ENCODE assay signal across 7 cellular contexts in genomic region chr17:7523033-7523432, GRCh38.
DNase-seq lines count a peak whose midpoint lies in the region; ATAC-seq and TF ChIP-seq lines count a peak whose summit lies in the region.

No MANE protein-coding gene starts in this region.

- peak; percentile 77 for TF ChIP-seq CTCF in neutrophil (IDR thresholded peaks at IDR 0.05)

- H3K36me3 ChIP-seq in effector memory CD4-positive, alpha-beta T cell (ENCODE audit: control insufficient read depth, insufficient read depth, low read length), result no peaks in the 10 kb centered on the region
- H3K36me3 ChIP-seq in neutrophil, result no peaks in the 10 kb centered on the region

- H3K27me3 ChIP-seq in effector memory CD4-positive, alpha-beta T cell (replicated peaks; ENCODE audit: control insufficient read depth, insufficient read depth, low read length, poor library complexity, severe bottlenecking), result no peaks in the 10 kb centered on the region
- no peaks in the 10 kb centered on the region for H3K27me3 ChIP-seq in neutrophil

- no peak for TF ChIP-seq EP300 in Ishikawa (IDR thresholded peaks at IDR 0.05; ENCODE audit: borderline replicate concordance)

- H3K4me3 ChIP-seq in effector memory CD4-positive, alpha-beta T cell (ENCODE audit: insufficient read depth, low read depth, low read length, poor library complexity, severe bottlenecking), result no peak overlapping the region
- H3K4me3 ChIP-seq in neutrophil (ENCODE audit: low read depth in 1 of 2, low read length in 1 of 2), result no peak overlapping the region

- no peaks in the 10 kb centered on the region for H3K4me1 ChIP-seq in effector memory CD4-positive, alpha-beta T cell (ENCODE audit: control insufficient read depth, insufficient read depth, low read length, poor library complexity, severe bottlenecking)
- no peaks in the 10 kb centered on the region for H3K4me1 ChIP-seq in neutrophil (ENCODE audit: control insufficient read depth in 1 of 2, insufficient read depth in 1 of 2, low read depth in 1 of 2, low read length in 1 of 2)

- ATAC-seq in HG03025 (IDR thresholded peaks at IDR 0.05; ENCODE audit: low FRiP score, unreplicated experiment), result no peak
- no peak for ATAC-seq in HG03457 (IDR thresholded peaks at IDR 0.05; ENCODE audit: unreplicated experiment)

- H3K9me3 ChIP-seq in effector memory CD4-positive, alpha-beta T cell (ENCODE audit: control insufficient read depth, low read length), result no peaks in the 10 kb centered on the region
- peaks cover under 1% of the 10 kb centered on the region for H3K9me3 ChIP-seq in neutrophil

- peak; percentile 29; the same call in 1 of the 2 replicates for TF ChIP-seq RAD21 in Ishikawa (IDR thresholded peaks at IDR 0.05; ENCODE audit: low read depth)

- H3K27ac ChIP-seq in effector memory CD4-positive, alpha-beta T cell (ENCODE audit: insufficient read depth, low read length, poor library complexity, severe bottlenecking), result no peak overlapping the region
- no peak overlapping the region for H3K27ac ChIP-seq in neutrophil

- peak; percentile 13 to 22 (median 19) for DNase-seq in activated CD4-positive, CD25-positive, alpha-beta regulatory T cell (lab: John Stamatoyannopoulos, UW)
- peak in 2 of 3 donors; percentile 26 to 36 for DNase-seq in effector memory CD4-positive, alpha-beta T cell
- DNase-seq in NCI-H510A treated with DMSO at 0.1 percent for 48 hours (lab: John Stamatoyannopoulos, UW), result no peak

TF ChIP-seq in Ishikawa, 13 proteins besides CTCF, POLR2A, EP300 and RAD21:
- TF ChIP-seq TEAD4 (IDR thresholded peaks at IDR 0.05) (no peak), YY1 (IDR thresholded peaks at IDR 0.05; ENCODE audit: low read depth) (peak; percentile 56; the same call in 1 of the 2 replicates)
